1 cellular context compared by ENCODE assay signal in the genomic region with DNA sequence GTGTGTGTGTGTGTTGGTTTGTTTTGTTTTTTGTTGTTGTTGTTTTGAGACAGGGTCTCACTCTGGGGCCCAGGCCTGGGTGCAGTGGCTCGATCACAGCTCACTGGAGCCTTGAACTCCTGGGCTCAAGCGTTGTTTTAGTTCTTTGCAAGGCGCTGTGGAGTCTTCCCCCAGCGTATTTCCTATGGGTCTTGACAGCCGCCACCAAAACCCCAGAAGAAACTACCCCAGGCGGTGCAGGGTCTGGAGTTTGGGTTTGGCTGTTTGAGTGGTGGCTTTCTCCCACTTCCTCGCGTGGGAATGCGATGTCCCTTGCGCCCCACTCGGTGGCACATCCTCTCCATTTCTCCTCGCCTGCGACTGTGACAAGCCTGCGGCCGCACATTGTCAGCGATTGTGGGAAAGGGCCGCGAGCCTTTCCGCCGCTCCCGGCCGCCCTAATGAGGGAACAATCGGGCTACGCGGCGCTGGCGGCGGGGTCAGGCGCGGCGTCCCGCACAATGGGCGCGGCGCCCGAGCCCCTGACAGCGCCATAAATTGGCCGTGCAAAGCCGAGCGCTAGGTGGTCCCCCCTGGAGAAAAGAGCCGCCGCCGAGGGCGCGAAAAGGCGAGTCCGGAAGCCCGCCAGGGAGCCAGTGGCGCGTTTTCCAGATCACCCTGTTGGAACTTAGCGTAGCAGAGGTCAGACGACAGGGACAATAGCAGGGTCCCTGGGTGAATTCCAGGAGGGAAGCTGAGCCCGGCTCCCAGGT.
TF ChIP-seq lines count a peak whose summit lies in the region.

No MANE protein-coding gene starts in this region.

TF ChIP-seq in K562, 482 proteins besides CTCF, POLR2A, EP300 and RAD21 (continued from another document):
- TF ChIP-seq, protein P1, sequence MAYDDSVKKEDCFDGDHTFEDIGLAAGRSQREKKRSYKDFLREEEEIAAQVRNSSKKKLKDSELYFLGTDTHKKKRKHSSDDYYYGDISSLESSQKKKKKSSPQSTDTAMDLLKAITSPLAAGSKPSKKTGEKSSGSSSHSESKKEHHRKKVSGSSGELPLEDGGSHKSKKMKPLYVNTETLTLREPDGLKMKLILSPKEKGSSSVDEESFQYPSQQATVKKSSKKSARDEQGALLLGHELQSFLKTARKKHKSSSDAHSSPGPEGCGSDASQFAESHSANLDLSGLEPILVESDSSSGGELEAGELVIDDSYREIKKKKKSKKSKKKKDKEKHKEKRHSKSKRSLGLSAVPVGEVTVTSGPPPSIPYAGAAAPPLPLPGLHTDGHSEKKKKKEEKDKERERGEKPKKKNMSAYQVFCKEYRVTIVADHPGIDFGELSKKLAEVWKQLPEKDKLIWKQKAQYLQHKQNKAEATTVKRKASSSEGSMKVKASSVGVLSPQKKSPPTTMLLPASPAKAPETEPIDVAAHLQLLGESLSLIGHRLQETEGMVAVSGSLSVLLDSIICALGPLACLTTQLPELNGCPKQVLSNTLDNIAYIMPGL (CRISPR knock-in tag; IDR thresholded peaks at IDR 0.05): no peak
- TF ChIP-seq ETV1 (tag; conservative IDR thresholded peaks at IDR 0.05; ENCODE audit: low read depth) (no peak), SLC30A9 (CRISPR knock-in tag; IDR thresholded peaks at IDR 0.05) (no peak), ZNF407 (IDR thresholded peaks at IDR 0.05; ENCODE audit: low read depth) (no peak), ZNF444 (CRISPR knock-in tag; IDR thresholded peaks at IDR 0.05) (no peak), DDX20 (tag; IDR thresholded peaks at IDR 0.05; ENCODE audit: low read depth) (no peak), NRF1 (conservative IDR thresholded peaks at IDR 0.05 in 1 of 2, IDR thresholded peaks at IDR 0.05 in 1 of 2) (no peak), ADNP (tag; IDR thresholded peaks at IDR 0.05) (no peak)
- TF ChIP-seq, protein P2, sequence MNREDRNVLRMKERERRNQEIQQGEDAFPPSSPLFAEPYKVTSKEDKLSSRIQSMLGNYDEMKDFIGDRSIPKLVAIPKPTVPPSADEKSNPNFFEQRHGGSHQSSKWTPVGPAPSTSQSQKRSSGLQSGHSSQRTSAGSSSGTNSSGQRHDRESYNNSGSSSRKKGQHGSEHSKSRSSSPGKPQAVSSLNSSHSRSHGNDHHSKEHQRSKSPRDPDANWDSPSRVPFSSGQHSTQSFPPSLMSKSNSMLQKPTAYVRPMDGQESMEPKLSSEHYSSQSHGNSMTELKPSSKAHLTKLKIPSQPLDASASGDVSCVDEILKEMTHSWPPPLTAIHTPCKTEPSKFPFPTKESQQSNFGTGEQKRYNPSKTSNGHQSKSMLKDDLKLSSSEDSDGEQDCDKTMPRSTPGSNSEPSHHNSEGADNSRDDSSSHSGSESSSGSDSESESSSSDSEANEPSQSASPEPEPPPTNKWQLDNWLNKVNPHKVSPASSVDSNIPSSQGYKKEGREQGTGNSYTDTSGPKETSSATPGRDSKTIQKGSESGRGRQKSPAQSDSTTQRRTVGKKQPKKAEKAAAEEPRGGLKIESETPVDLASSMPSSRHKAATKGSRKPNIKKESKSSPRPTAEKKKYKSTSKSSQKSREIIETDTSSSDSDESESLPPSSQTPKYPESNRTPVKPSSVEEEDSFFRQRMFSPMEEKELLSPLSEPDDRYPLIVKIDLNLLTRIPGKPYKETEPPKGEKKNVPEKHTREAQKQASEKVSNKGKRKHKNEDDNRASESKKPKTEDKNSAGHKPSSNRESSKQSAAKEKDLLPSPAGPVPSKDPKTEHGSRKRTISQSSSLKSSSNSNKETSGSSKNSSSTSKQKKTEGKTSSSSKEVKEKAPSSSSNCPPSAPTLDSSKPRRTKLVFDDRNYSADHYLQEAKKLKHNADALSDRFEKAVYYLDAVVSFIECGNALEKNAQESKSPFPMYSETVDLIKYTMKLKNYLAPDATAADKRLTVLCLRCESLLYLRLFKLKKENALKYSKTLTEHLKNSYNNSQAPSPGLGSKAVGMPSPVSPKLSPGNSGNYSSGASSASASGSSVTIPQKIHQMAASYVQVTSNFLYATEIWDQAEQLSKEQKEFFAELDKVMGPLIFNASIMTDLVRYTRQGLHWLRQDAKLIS (CRISPR knock-in tag; IDR thresholded peaks at IDR 0.05): no peak
- TF ChIP-seq, protein P3, sequence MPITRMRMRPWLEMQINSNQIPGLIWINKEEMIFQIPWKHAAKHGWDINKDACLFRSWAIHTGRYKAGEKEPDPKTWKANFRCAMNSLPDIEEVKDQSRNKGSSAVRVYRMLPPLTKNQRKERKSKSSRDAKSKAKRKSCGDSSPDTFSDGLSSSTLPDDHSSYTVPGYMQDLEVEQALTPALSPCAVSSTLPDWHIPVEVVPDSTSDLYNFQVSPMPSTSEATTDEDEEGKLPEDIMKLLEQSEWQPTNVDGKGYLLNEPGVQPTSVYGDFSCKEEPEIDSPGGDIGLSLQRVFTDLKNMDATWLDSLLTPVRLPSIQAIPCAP (CRISPR knock-in tag; IDR thresholded peaks at IDR 0.05; ENCODE audit: borderline replicate concordance): no peak
